Comparison of ENCODE assay signal across 8 cellular contexts in genomic region chr22:41834005-41834975, GRCh38. TPM values are rescaled to one million over a fixed set of nuclear protein-coding genes. Genes with fewer than 3 reads are reported as not detected.
DNase-seq lines count a peak whose midpoint lies in the region; ATAC-seq, FAIRE-seq and TF ChIP-seq lines count a peak whose summit lies in the region.

No MANE protein-coding gene starts in this region.

- no peak for FAIRE-seq in bronchial epithelial cell (lab: Jason Lieb, UNC)

- no peaks in the 10 kb centered on the region for H3K27me3 ChIP-seq in CD4-positive, CD25-positive, alpha-beta regulatory T cell (ENCODE audit: control insufficient read depth, insufficient read depth, low read length)
- no peaks in the 10 kb centered on the region for H3K27me3 ChIP-seq in Loucy (ENCODE audit: insufficient read depth, low read length, poor library complexity, severe bottlenecking)
- no peaks in the 10 kb centered on the region for H3K27me3 ChIP-seq in bronchial epithelial cell (ENCODE audit: control insufficient read depth, insufficient read depth, low read length)
- H3K27me3 ChIP-seq in mucosa of stomach (ENCODE audit: control insufficient read depth, insufficient read depth, low read length) = no peaks in the 10 kb centered on the region

- peak overlapping the region; percentile 77 to 96 (median 95) for H3K27ac Mint-ChIP-seq in CD4-positive, CD25-positive, alpha-beta regulatory T cell

- H3K27ac ChIP-seq in CD4-positive, CD25-positive, alpha-beta regulatory T cell (ENCODE audit: insufficient read depth, low read length, poor library complexity, severe bottlenecking) = peak overlapping the region; percentile 93

- H3K27me3 Mint-ChIP-seq in CD4-positive, CD25-positive, alpha-beta regulatory T cell = no peaks in the 10 kb centered on the region

- H3K9me3 ChIP-seq in CD4-positive, CD25-positive, alpha-beta regulatory T cell (ENCODE audit: control insufficient read depth in 2 of 2, low read length in 2 of 2) = no peaks in the 10 kb centered on the region
- no peaks in the 10 kb centered on the region for H3K9me3 ChIP-seq in Loucy (ENCODE audit: insufficient read depth, low read depth, low read length)
- H3K9me3 ChIP-seq in mucosa of stomach (ENCODE audit: control insufficient read depth, low read length) = no peaks in the 10 kb centered on the region

- peaks cover 26 to 63% (median 38%) of the 10 kb centered on the region in 4 donors for H3K4me1 Mint-ChIP-seq in CD4-positive, CD25-positive, alpha-beta regulatory T cell

- peaks cover 77% of the 10 kb centered on the region for H3K79me2 ChIP-seq in Loucy (ENCODE audit: insufficient read depth, low read length)

- peak overlapping the region; percentile 87 to 95 (median 92) for H3K4me3 Mint-ChIP-seq in CD4-positive, CD25-positive, alpha-beta regulatory T cell

- H3K4me1 ChIP-seq in CD4-positive, CD25-positive, alpha-beta regulatory T cell (ENCODE audit: control insufficient read depth, insufficient read depth, low read length, poor library complexity, severe bottlenecking) = peaks cover 17% of the 10 kb centered on the region
- H3K4me1 ChIP-seq in Loucy (ENCODE audit: insufficient read depth, low read length, poor library complexity, severe bottlenecking) (peaks cover 60% of the 10 kb centered on the region), mucosa of stomach (ENCODE audit: control insufficient read depth, insufficient read depth, low read length) (peaks cover 39% of the 10 kb centered on the region)

- peaks cover 18% of the 10 kb centered on the region for H3K36me3 Mint-ChIP-seq in CD4-positive, CD25-positive, alpha-beta regulatory T cell

- H3F3A ChIP-seq in Loucy (ENCODE audit: low read depth) = no peaks in the 10 kb centered on the region

- DNase-seq in CD4-positive, CD25-positive, alpha-beta regulatory T cell = peak in 1 of 3 donors; percentile 29
- DNase-seq in bronchial epithelial cell (ENCODE audit: low read depth) = no peak
- DNase-seq in NCI-H510A treated with DMSO at 0.1 percent for 48 hours (lab: John Stamatoyannopoulos, UW) = no peak
- no peak for DNase-seq in activated CD8-positive, alpha-beta memory T cell treated with anti-CD3 and anti-CD28 coated beads, Interleukin-2, amount 50 U/mL, for 4 hours

- peak overlapping the region; percentile 95 for H3K9ac ChIP-seq in Loucy (ENCODE audit: low read depth, low read length, poor library complexity, severe bottlenecking)
- peak overlapping the region; percentile 85 for H3K9ac ChIP-seq in mucosa of stomach (ENCODE audit: low read length)

- H3K4me2 ChIP-seq in Loucy (ENCODE audit: low read depth, low read length, poor library complexity, severe bottlenecking) = peak overlapping the region; percentile 97

- no peak for ATAC-seq in CD4-positive, CD25-positive, alpha-beta regulatory T cell (ENCODE audit: low read depth in 2 of 2)
- ATAC-seq in HG03378 (IDR thresholded peaks at IDR 0.05; ENCODE audit: unreplicated experiment) = no peak
- no peak for ATAC-seq in GM21737 (IDR thresholded peaks at IDR 0.05; ENCODE audit: unreplicated experiment)

- peaks cover 6% of the 10 kb centered on the region for H3K36me3 ChIP-seq in CD4-positive, CD25-positive, alpha-beta regulatory T cell (ENCODE audit: control insufficient read depth, insufficient read depth, low read length)
- H3K36me3 ChIP-seq in Loucy (ENCODE audit: insufficient read depth, low read length) = peaks cover 13% of the 10 kb centered on the region; the same call in 1 of the 2 replicates
- peaks cover 3% of the 10 kb centered on the region for H3K36me3 ChIP-seq in bronchial epithelial cell (ENCODE audit: control insufficient read depth, insufficient read depth, low read length)
- H3K36me3 ChIP-seq in mucosa of stomach (ENCODE audit: control insufficient read depth, insufficient read depth, low read length) = no peaks in the 10 kb centered on the region

- H4K20me1 ChIP-seq in Loucy (ENCODE audit: insufficient read depth, low read length, poor library complexity, severe bottlenecking) = peaks cover 49% of the 10 kb centered on the region

- TF ChIP-seq CTCF in Loucy (conservative IDR thresholded peaks at IDR 0.05; ENCODE audit: low read length) = no peak
- TF ChIP-seq CTCF in bronchial epithelial cell (IDR thresholded peaks at IDR 0.05; ENCODE audit: insufficient read depth, low read length, severe bottlenecking) = no peak

- H2AFZ ChIP-seq in Loucy (ENCODE audit: low read length) = no peak overlapping the region

- H3K9me2 ChIP-seq in Loucy (replicated peaks; ENCODE audit: low read depth, low read length) = no peaks in the 10 kb centered on the region

- H3K4me3 ChIP-seq in CD4-positive, CD25-positive, alpha-beta regulatory T cell (ENCODE audit: low read depth, low read length) = peak overlapping the region; percentile 65
- H3K4me3 ChIP-seq in Loucy (ENCODE audit: low read length, poor library complexity, severe bottlenecking) = peak overlapping the region; percentile 87
- peak overlapping the region; percentile 91 for H3K4me3 ChIP-seq in bronchial epithelial cell (ENCODE audit: low read depth, low read length)
- peak overlapping the region; percentile 51 for H3K4me3 ChIP-seq in mucosa of stomach (ENCODE audit: low read length)

- no peaks in the 10 kb centered on the region for H3K9me3 Mint-ChIP-seq in CD4-positive, CD25-positive, alpha-beta regulatory T cell

RNA-seq across cellular contexts. Expression of gene SREBF2, which starts 1.4 kb away (rescaled TPM):
- total RNA-seq in CD4-positive, CD25-positive, alpha-beta regulatory T cell = 98.6 TPM
- polyA plus RNA-seq in CD4-positive, CD25-positive, alpha-beta regulatory T cell = 10 to 100 TPM; 12.8 to 14.7 (median 13.5) TPM
- 44.2 and 66.4 TPM in 2 replicates for total RNA-seq in bronchial epithelial cell

RNA-seq across cellular contexts. Expression of gene CCDC134, which starts 33.8 kb away (rescaled TPM):
- total RNA-seq in CD4-positive, CD25-positive, alpha-beta regulatory T cell = 21.1 TPM
- polyA plus RNA-seq in CD4-positive, CD25-positive, alpha-beta regulatory T cell = 1 to 10 TPM; 3.6 to 7.7 (median 5.3) TPM
- 5.4 and 6.1 TPM in 2 replicates for total RNA-seq in bronchial epithelial cell
